In the genomic region with DNA sequence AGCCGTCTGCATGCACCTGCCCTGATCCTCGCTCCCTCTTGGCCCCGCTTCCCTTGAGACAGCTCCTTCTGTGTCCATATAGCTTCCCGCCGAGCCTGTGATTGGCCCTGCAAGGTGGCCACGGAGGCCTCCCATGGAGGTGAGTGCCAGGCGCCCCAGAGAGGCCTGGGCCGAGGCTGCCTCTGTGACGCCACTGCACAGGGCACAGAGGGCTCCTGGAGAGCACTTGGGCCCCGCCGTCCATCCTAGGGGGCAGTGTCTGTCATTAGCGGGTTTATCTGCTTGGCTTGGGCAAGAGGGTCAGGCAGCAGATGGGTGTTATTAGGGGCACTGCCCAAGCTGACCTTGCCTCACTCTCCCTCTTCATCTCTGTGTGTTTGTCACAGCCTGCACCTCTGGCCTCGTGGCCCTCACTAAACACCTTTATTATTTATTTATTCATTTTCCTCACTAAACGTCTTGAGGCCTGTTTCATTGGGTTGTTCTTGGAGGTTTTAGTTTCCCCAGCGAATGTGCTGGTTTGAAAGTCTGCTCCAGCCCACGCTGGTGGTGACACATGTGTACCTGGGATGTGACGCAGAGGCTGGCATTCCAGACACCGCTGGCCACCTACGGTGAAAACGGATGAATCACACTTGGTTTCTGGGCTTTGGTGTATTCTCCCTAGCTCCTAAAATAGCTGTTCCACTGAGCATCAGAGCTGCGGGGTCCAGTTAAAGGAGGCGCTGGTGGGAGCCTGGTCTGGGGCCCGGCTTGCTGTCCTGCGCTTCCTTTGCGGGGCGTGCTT, we compare ENCODE assay signal across 15 cellular contexts. TPM values are rescaled to one million over a fixed set of nuclear protein-coding genes. Genes with fewer than 3 reads are reported as not detected.
DNase-seq lines count a peak whose midpoint lies in the region; ATAC-seq and TF ChIP-seq lines count a peak whose summit lies in the region.
"Had no signal": no experiment of that assay in that cellular context is flagged by ENCODE, and none has a peak within 500 bp of the region (broad histone marks: within the 10 kb centered on the region; RNA-seq: fewer than 3 reads in every experiment).

No MANE protein-coding gene starts in this region.

- POLR2A ChIA-PET in HEK293 (lab: Yijun Ruan, JAX) = interaction anchor here (0.7 kb wide), 1 partner anchor 13 kb away, joined by 6 read pairs; no protein-coding TSS in a partner anchor

- ATAC-seq in GM21423 (IDR thresholded peaks at IDR 0.05; ENCODE audit: unreplicated experiment) (no peak), HG02884 (IDR thresholded peaks at IDR 0.05; ENCODE audit: unreplicated experiment) (no peak)
- ATAC-seq in natural killer cell treated with Interleukin-12 subunit alpha and Interleukin-12 subunit beta and Interleukin-15 and Interleukin-18, amount 100 ng/mL, for 72 hours = no peak
- ATAC-seq: left lobe of liver had no signal

- H3K4me3 ChIP-seq in HEK293 (ENCODE audit: low read depth, low read length) (no peak overlapping the region), esophagus (ENCODE audit: low read depth in 1 of 2, low read length in 2 of 2) (no peak overlapping the region)

- H3K9me3 ChIP-seq in HEK293 (ENCODE audit: control insufficient read depth, insufficient read depth, low read depth, low read length) (no peaks in the 10 kb centered on the region), esophagus (ENCODE audit: control insufficient read depth in 2 of 2, insufficient read depth in 1 of 2, low read depth in 1 of 2, low read length in 1 of 2) (no peaks in the 10 kb centered on the region)

- no peak overlapping the region for H3K4me3 Mint-ChIP-seq in T-helper 2 cell treated with Interferon-gamma antibody and Interleukin-4, amounts not matched to agents 5 μg/mL and 100 μg/mL, for 36 hours
- H3K4me3 Mint-ChIP-seq in natural killer cell treated with Interleukin-12 subunit alpha and Interleukin-12 subunit beta and Interleukin-15 and Interleukin-18, amount 100 ng/mL, for 72 hours = no peak overlapping the region
- H3K4me3 Mint-ChIP-seq: activated naive CD8-positive, alpha-beta T cell had no signal

- H3K27ac Mint-ChIP-seq in T-helper 2 cell treated with Interferon-gamma antibody and Interleukin-4, amounts not matched to agents 5 μg/mL and 100 μg/mL, for 36 hours = no peak overlapping the region
- no peak overlapping the region for H3K27ac Mint-ChIP-seq in natural killer cell treated with Interleukin-12 subunit alpha and Interleukin-12 subunit beta and Interleukin-15 and Interleukin-18, amount 100 ng/mL, for 72 hours
- H3K27ac Mint-ChIP-seq: activated naive CD8-positive, alpha-beta T cell had no signal

- H3K27me3 ChIP-seq in esophagus (ENCODE audit: control insufficient read depth in 1 of 2, insufficient read depth in 2 of 2, low read length in 2 of 2) = no peaks in the 10 kb centered on the region

- 79 to 84% methylated on average over 26 of the region's 26 CpGs for WGBS in esophagus, 2 donors

- H3K27ac ChIP-seq in HEK293 (ENCODE audit: extremely low read depth, low read depth, low read length) (peak overlapping the region; percentile 8; the same call in 1 of the 2 replicates), esophagus (ENCODE audit: low read depth in 2 of 2, low read length in 1 of 2) (peak overlapping the region; percentile 11 to 66)

- no peaks in the 10 kb centered on the region for H3K27me3 Mint-ChIP-seq in T-helper 2 cell treated with Interferon-gamma antibody and Interleukin-4, amounts not matched to agents 5 μg/mL and 100 μg/mL, for 36 hours (ENCODE audit: low read depth)
- H3K27me3 Mint-ChIP-seq in natural killer cell treated with Interleukin-12 subunit alpha and Interleukin-12 subunit beta and Interleukin-15 and Interleukin-18, amount 100 ng/mL, for 72 hours = no peaks in the 10 kb centered on the region
- H3K27me3 Mint-ChIP-seq: activated naive CD8-positive, alpha-beta T cell had no signal

- peak; percentile 30 for DNase-seq in T-helper 2 cell treated with Interferon-gamma antibody and Interleukin-4, amounts not matched to agents 5 μg/mL and 100 μg/mL, for 36 hours (ENCODE audit: low spot score)
- peak; percentile 20 for DNase-seq in smooth muscle cell of the brain vasculature (ENCODE audit: low read depth, low spot score)
- no peak for DNase-seq in HCEC 1CT
- DNase-seq in natural killer cell treated with Interleukin-12 subunit alpha and Interleukin-12 subunit beta and Interleukin-15 and Interleukin-18, amount 100 ng/mL, for 72 hours (ENCODE audit: low spot score) = no peak
- DNase-seq: DMS153; erythroblast; NCI-H1436; NK-92 treated with Interleukin-12 subunit alpha and Interleukin-12 subunit beta, amount 100 ng/mL, for 24 hours; T-helper 9 cell had no signal

- H3K36me3 ChIP-seq in HEK293 (ENCODE audit: control insufficient read depth in 2 of 2, insufficient read depth in 1 of 2, low read length in 2 of 2) (peaks cover 3 to 16% of the 10 kb centered on the region in 2 experiments; a peak in 2 of 3 replicates), esophagus (ENCODE audit: control insufficient read depth in 2 of 2, insufficient read depth in 2 of 2, low read length in 1 of 2) (peaks cover 0 to 16% of the 10 kb centered on the region in 2 donors)

- peaks cover 8% of the 10 kb centered on the region for H3K4me1 ChIP-seq in HEK293 (ENCODE audit: control insufficient read depth, insufficient read depth, low read length)
- peaks cover 17 to 43% of the 10 kb centered on the region in 2 donors for H3K4me1 ChIP-seq in esophagus (ENCODE audit: control insufficient read depth in 2 of 2, insufficient read depth in 2 of 2, low read length in 1 of 2)

- no peak for TF ChIP-seq CTCF in HEK293 (tag by site-specific recombination; IDR thresholded peaks at IDR 0.05)

- CTCF ChIA-PET in HEK293 (lab: Yijun Ruan, JAX) = interaction anchor here (0.7 kb wide), 1 partner anchor 126 kb away, joined by 3 read pairs; no protein-coding TSS in a partner anchor

- H3K4me1 Mint-ChIP-seq in T-helper 2 cell treated with Interferon-gamma antibody and Interleukin-4, amounts not matched to agents 5 μg/mL and 100 μg/mL, for 36 hours (ENCODE audit: low read depth) = peaks cover 11% of the 10 kb centered on the region
- H3K4me1 Mint-ChIP-seq in natural killer cell treated with Interleukin-12 subunit alpha and Interleukin-12 subunit beta and Interleukin-15 and Interleukin-18, amount 100 ng/mL, for 72 hours (ENCODE audit: low read depth in 2 of 2) = peaks cover 8 to 11% of the 10 kb centered on the region in 2 donors

- no peaks in the 10 kb centered on the region for H3K9me3 Mint-ChIP-seq in T-helper 2 cell treated with Interferon-gamma antibody and Interleukin-4, amounts not matched to agents 5 μg/mL and 100 μg/mL, for 36 hours
- H3K9me3 Mint-ChIP-seq in natural killer cell treated with Interleukin-12 subunit alpha and Interleukin-12 subunit beta and Interleukin-15 and Interleukin-18, amount 100 ng/mL, for 72 hours = no peaks in the 10 kb centered on the region

- no peaks in the 10 kb centered on the region for H3K36me3 Mint-ChIP-seq in T-helper 2 cell treated with Interferon-gamma antibody and Interleukin-4, amounts not matched to agents 5 μg/mL and 100 μg/mL, for 36 hours (ENCODE audit: low read depth)
- no peaks in the 10 kb centered on the region for H3K36me3 Mint-ChIP-seq in natural killer cell treated with Interleukin-12 subunit alpha and Interleukin-12 subunit beta and Interleukin-15 and Interleukin-18, amount 100 ng/mL, for 72 hours
- H3K36me3 Mint-ChIP-seq: activated naive CD8-positive, alpha-beta T cell had no signal

TF ChIP-seq in HEK293, 187 proteins besides CTCF, POLR2A, EP300 and RAD21 (continues in another document):
- TF ChIP-seq ZNF48 (tag by site-specific recombination; IDR thresholded peaks at IDR 0.05) (no peak), ZNF747 (tag by site-specific recombination; IDR thresholded peaks at IDR 0.05) (no peak), ZNF174 (tag by site-specific recombination; IDR thresholded peaks at IDR 0.05) (no peak), ZNF514 (tag by site-specific recombination; IDR thresholded peaks at IDR 0.05) (no peak), ZFP37 (tag by site-specific recombination; IDR thresholded peaks at IDR 0.05) (no peak), ZNF366 (tag by site-specific recombination; conservative IDR thresholded peaks at IDR 0.05) (no peak), ZNF664 (tag by site-specific recombination; IDR thresholded peaks at IDR 0.05) (no peak)
- TF ChIP-seq, protein P1, sequence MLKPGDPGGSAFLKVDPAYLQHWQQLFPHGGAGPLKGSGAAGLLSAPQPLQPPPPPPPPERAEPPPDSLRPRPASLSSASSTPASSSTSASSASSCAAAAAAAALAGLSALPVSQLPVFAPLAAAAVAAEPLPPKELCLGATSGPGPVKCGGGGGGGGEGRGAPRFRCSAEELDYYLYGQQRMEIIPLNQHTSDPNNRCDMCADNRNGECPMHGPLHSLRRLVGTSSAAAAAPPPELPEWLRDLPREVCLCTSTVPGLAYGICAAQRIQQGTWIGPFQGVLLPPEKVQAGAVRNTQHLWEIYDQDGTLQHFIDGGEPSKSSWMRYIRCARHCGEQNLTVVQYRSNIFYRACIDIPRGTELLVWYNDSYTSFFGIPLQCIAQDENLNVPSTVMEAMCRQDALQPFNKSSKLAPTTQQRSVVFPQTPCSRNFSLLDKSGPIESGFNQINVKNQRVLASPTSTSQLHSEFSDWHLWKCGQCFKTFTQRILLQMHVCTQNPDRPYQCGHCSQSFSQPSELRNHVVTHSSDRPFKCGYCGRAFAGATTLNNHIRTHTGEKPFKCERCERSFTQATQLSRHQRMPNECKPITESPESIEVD (tag by site-specific recombination; IDR thresholded peaks at IDR 0.05) = no peak
- TF ChIP-seq, protein P2, sequence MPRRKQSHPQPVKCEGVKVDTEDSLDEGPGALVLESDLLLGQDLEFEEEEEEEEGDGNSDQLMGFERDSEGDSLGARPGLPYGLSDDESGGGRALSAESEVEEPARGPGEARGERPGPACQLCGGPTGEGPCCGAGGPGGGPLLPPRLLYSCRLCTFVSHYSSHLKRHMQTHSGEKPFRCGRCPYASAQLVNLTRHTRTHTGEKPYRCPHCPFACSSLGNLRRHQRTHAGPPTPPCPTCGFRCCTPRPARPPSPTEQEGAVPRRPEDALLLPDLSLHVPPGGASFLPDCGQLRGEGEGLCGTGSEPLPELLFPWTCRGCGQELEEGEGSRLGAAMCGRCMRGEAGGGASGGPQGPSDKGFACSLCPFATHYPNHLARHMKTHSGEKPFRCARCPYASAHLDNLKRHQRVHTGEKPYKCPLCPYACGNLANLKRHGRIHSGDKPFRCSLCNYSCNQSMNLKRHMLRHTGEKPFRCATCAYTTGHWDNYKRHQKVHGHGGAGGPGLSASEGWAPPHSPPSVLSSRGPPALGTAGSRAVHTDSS (tag by site-specific recombination; IDR thresholded peaks at IDR 0.05) = no peak

RNA-seq across cellular contexts. Expression of a gene that starts 5.9 kb away (rescaled TPM):
- 10 to 100 TPM; 56.5 to 73.5 TPM for polyA plus RNA-seq in esophagus
- total RNA-seq in natural killer cell treated with Interleukin-12 subunit alpha and Interleukin-12 subunit beta and Interleukin-15 and Interleukin-18, amount 100 ng/mL, for 72 hours = 10 to 100 TPM; 13.0 to 22.0 TPM

RNA-seq across cellular contexts. Expression of a gene that starts 6.3 kb away (rescaled TPM):
- 10 to 100 TPM in 1 of 2 donors, 1 to 10 TPM in 1; 7.7 to 17.6 TPM for polyA plus RNA-seq in esophagus
- 100 to 1,000 TPM in 1 of 2 donors, 10 to 100 TPM in 1; 37.3 to 112 TPM for total RNA-seq in natural killer cell treated with Interleukin-12 subunit alpha and Interleukin-12 subunit beta and Interleukin-15 and Interleukin-18, amount 100 ng/mL, for 72 hours

Comparison
In these comparisons a context has a peak if more than half of its experiments do, and no peak if none do; other contexts are left out.
1. DNase-seq: peak in T-helper 2 cell treated with Interferon-gamma antibody and Interleukin-4, amounts not matched to agents 5 μg/mL and 100 μg/mL, for 36 hours (single experiment) and smooth muscle cell of the brain vasculature (single experiment); none in HCEC 1CT (single experiment) and natural killer cell treated with Interleukin-12 subunit alpha and Interleukin-12 subunit beta and Interleukin-15 and Interleukin-18, amount 100 ng/mL, for 72 hours (single experiment).